1 cellular context compared by ENCODE assay signal in genomic region chr11:62664405-62665074, GRCh38.
TF ChIP-seq lines count a peak whose summit lies in the region.

No MANE protein-coding gene starts in this region.

TF ChIP-seq in GM12878, 131 proteins besides CTCF, POLR2A, EP300 and RAD21:
- TF ChIP-seq ZNF274 (IDR thresholded peaks at IDR 0.05; ENCODE audit: insufficient read depth, insufficient read length), result no peak
- TF ChIP-seq LARP7 (IDR thresholded peaks at IDR 0.05), result 0 out of 2 replicates have a peak, but pooled peaks have one; percentile 49
- no peak for TF ChIP-seq ESRRA (IDR thresholded peaks at IDR 0.05; ENCODE audit: low read length)
- TF ChIP-seq, protein P1, sequence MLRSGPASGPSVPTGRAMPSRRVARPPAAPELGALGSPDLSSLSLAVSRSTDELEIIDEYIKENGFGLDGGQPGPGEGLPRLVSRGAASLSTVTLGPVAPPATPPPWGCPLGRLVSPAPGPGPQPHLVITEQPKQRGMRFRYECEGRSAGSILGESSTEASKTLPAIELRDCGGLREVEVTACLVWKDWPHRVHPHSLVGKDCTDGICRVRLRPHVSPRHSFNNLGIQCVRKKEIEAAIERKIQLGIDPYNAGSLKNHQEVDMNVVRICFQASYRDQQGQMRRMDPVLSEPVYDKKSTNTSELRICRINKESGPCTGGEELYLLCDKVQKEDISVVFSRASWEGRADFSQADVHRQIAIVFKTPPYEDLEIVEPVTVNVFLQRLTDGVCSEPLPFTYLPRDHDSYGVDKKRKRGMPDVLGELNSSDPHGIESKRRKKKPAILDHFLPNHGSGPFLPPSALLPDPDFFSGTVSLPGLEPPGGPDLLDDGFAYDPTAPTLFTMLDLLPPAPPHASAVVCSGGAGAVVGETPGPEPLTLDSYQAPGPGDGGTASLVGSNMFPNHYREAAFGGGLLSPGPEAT (IDR thresholded peaks at IDR 0.05; ENCODE audit: low read depth), result peak; percentile 69
- TF ChIP-seq NKRF (conservative IDR thresholded peaks at IDR 0.05), result peak; percentile 72; the same call in 1 of the 2 replicates
- peak; percentile 82 for TF ChIP-seq ZSCAN29 (IDR thresholded peaks at IDR 0.05)
- TF ChIP-seq CEBPB (IDR thresholded peaks at IDR 0.05; ENCODE audit: borderline replicate concordance in 1 of 2, low read depth in 2 of 2, low read length in 2 of 2), result no peak
- 0 out of 2 replicates have a peak, but pooled peaks have one; percentile 23 for TF ChIP-seq MLLT1 (IDR thresholded peaks at IDR 0.05)
- TF ChIP-seq IKZF1 (conservative IDR thresholded peaks at IDR 0.05), result 0 out of 2 replicates have a peak, but pooled peaks have one; percentile 22
